12 cellular contexts compared by ENCODE assay signal in the genomic region with DNA sequence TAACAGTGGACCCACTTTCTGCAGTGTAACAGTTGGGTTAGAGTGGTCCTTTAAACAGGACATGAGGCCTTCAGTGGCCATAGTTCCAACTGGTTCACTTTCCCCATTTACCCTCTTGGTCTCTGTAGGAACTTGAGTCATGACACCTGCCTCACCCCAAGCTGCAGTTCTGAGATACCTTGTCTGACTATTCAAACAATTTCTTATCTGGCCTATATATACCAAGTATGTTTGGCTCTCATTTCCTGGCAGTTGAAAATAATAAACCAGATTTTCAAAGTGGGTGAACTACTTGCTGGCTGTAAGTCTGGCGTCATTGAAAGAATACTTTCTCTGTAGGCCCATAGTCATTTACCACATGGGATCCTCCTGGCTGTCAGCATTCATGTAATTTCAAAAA.
"Had no signal": no experiment of that assay in that cellular context is flagged by ENCODE, and none has a peak within 500 bp of the region (broad histone marks: within the 10 kb centered on the region; RNA-seq: fewer than 3 reads in every experiment).

No MANE protein-coding gene starts in this region.

- H3K27me3 Mint-ChIP-seq: stimulated activated naive B cell treated with anti-CD40 and anti-IgM and Interleukin-4, amounts not matched to agents 10 μg/mL and 1 μg/mL and 100 μg/mL, for 72 hours had no signal

- H3K4me3 ChIP-seq: gastroesophageal sphincter, psoas muscle, right lobe of liver had no signal

- H3K36me3 Mint-ChIP-seq: activated CD4-positive, alpha-beta memory T cell treated with anti-CD3 and anti-CD28 coated beads for 36 hours; activated naive CD8-positive, alpha-beta T cell treated with anti-CD3 and anti-CD28 coated beads for 36 hours; stimulated activated naive B cell treated with anti-CD40 and anti-IgM and Interleukin-4, amounts not matched to agents 10 μg/mL and 1 μg/mL and 100 μg/mL, for 72 hours had no signal

- H3K9me3 Mint-ChIP-seq: activated CD4-positive, alpha-beta memory T cell treated with anti-CD3 and anti-CD28 coated beads for 36 hours; activated naive CD8-positive, alpha-beta T cell treated with anti-CD3 and anti-CD28 coated beads for 36 hours; activated T-cell treated with anti-CD3 and anti-CD28 coated beads, Interleukin-2, amount 50 U/mL, for 4 hours; nephron progenitor cell; stimulated activated naive B cell treated with anti-CD40 and anti-IgM and Interleukin-4, amounts not matched to agents 10 μg/mL and 1 μg/mL and 100 μg/mL, for 72 hours had no signal

- DNase-seq: activated CD4-positive, alpha-beta memory T cell treated with anti-CD3 and anti-CD28 coated beads for 36 hours; activated CD4-positive, alpha-beta T cell treated with anti-CD3 and anti-CD28 coated beads for 1 hour; activated gamma-delta T cell; activated naive CD8-positive, alpha-beta T cell treated with anti-CD3 and anti-CD28 coated beads for 36 hours; activated T-cell treated with anti-CD3 and anti-CD28 coated beads, Interleukin-2, amount 50 U/mL, for 4 hours; nephron progenitor cell; psoas muscle; right lobe of liver; stimulated activated CD4-positive, alpha-beta T cell treated with anti-CD3 and anti-CD28 coated beads, Interleukin-2, amount 100 ng/mL, for 24 hours; stimulated activated naive B cell treated with anti-CD40 and anti-IgM and Interleukin-4, amounts not matched to agents 10 μg/mL and 1 μg/mL and 100 μg/mL, for 72 hours; T-helper 9 cell had no signal

- H3K36me3 ChIP-seq: gastroesophageal sphincter had no signal

- H3K27me3 ChIP-seq: gastroesophageal sphincter, right lobe of liver had no signal

- H3K4me1 ChIP-seq: gastroesophageal sphincter, psoas muscle had no signal

- H3K9me3 ChIP-seq: gastroesophageal sphincter, psoas muscle, right lobe of liver had no signal

- H3K27ac Mint-ChIP-seq: activated CD4-positive, alpha-beta memory T cell treated with anti-CD3 and anti-CD28 coated beads for 36 hours; activated naive CD8-positive, alpha-beta T cell treated with anti-CD3 and anti-CD28 coated beads for 36 hours; nephron progenitor cell; stimulated activated naive B cell treated with anti-CD40 and anti-IgM and Interleukin-4, amounts not matched to agents 10 μg/mL and 1 μg/mL and 100 μg/mL, for 72 hours had no signal

- H3K4me3 Mint-ChIP-seq: activated CD4-positive, alpha-beta memory T cell treated with anti-CD3 and anti-CD28 coated beads for 36 hours; activated naive CD8-positive, alpha-beta T cell treated with anti-CD3 and anti-CD28 coated beads for 36 hours; activated T-cell treated with anti-CD3 and anti-CD28 coated beads, Interleukin-2, amount 50 U/mL, for 4 hours; nephron progenitor cell; stimulated activated naive B cell treated with anti-CD40 and anti-IgM and Interleukin-4, amounts not matched to agents 10 μg/mL and 1 μg/mL and 100 μg/mL, for 72 hours had no signal

- H3K27ac ChIP-seq: gastroesophageal sphincter, psoas muscle, right lobe of liver had no signal

- ATAC-seq: activated T-cell treated with anti-CD3 and anti-CD28 coated beads, Interleukin-2, amount 50 U/mL, for 4 hours; gastroesophageal sphincter; psoas muscle; right lobe of liver; stimulated activated naive B cell treated with anti-CD40 and anti-IgM and Interleukin-4, amounts not matched to agents 10 μg/mL and 1 μg/mL and 100 μg/mL, for 72 hours had no signal
